Comparison of ENCODE assay signal across 9 cellular contexts in the genomic region with DNA sequence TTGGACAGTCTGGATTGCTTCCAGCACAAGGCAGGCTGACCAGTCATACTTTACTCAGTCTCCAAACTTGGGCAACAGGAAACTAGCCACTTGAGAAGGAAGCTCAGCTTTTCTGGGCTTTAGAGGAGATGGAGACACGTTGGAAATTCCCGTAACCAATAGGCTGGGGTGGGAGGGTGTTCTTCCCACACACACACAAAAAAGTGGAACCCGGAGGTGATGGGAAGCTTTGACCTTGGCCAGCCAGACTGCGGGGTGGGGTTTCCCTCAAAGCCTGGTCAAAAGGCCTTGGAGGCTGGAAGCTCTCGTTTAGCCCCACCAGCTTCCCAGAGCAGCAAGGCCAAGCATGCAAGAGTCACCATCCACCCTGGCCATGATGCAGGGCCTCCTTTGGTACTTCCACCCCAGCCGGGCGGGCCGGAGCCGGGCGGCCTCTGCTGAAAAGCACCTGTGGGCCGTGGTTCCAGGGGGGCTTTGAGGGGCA.
DNase-seq lines count a peak whose midpoint lies in the region; ATAC-seq and TF ChIP-seq lines count a peak whose summit lies in the region.
"Had no signal": no experiment of that assay in that cellular context is flagged by ENCODE, and none has a peak within 500 bp of the region (broad histone marks: within the 10 kb centered on the region; RNA-seq: fewer than 3 reads in every experiment).

No MANE protein-coding gene starts in this region.

- H4K20me1 ChIP-seq in mammary epithelial cell (ENCODE audit: insufficient read depth, low read length), result no peaks in the 10 kb centered on the region

- intact Hi-C loops in mammary epithelial cell (cut with micrococcal nuclease), result no loop called here

- TF ChIP-seq CTCF in mammary epithelial cell (conservative IDR thresholded peaks at IDR 0.05 in 1 of 2, IDR thresholded peaks at IDR 0.05 in 1 of 2; ENCODE audit: extremely low read depth in 1 of 2, insufficient read depth in 1 of 2, low read depth in 1 of 2, low read length in 2 of 2) (no peak), right atrium auricular region (IDR thresholded peaks at IDR 0.05) (no peak)

- BruUV-seq in mammary epithelial cell (replicated peaks; lab: Mats Ljungman, UMichigan), result no TSS peak

- H3K27me3 ChIP-seq in mammary epithelial cell (ENCODE audit: insufficient read depth, low read length) (no peaks in the 10 kb centered on the region), right atrium auricular region (no peaks in the 10 kb centered on the region), skeletal muscle tissue (ENCODE audit: control insufficient read depth in 3 of 3, insufficient read depth in 3 of 3, low read length in 3 of 3) (no peaks in the 10 kb centered on the region)

- CTCF ChIA-PET in mammary epithelial cell (lab: Charles Lee; ENCODE audit: low non-redundant PET), result no interaction called here

- H3K4me1 ChIP-seq in mammary epithelial cell (ENCODE audit: insufficient read depth, low read length), result no peaks in the 10 kb centered on the region
- H3K4me1 ChIP-seq in right atrium auricular region, result peaks cover 0 to 25% of the 10 kb centered on the region in 2 donors
- H3K4me1 ChIP-seq in skeletal muscle tissue (ENCODE audit: control insufficient read depth in 3 of 3, insufficient read depth in 3 of 3, low read length in 3 of 3), result peaks cover 9 to 18% (median 16%) of the 10 kb centered on the region in 3 donors

- H3K4me3 ChIP-seq in mammary epithelial cell (replicated peaks in 1 of 3; ENCODE audit: insufficient read depth in 1 of 3, low read depth in 2 of 3, low read length in 3 of 3), result no peak overlapping the region
- no peak overlapping the region for H3K4me3 ChIP-seq in right atrium auricular region
- no peak overlapping the region for H3K4me3 ChIP-seq in skeletal muscle tissue (ENCODE audit: low read length in 3 of 3)

- no peaks in the 10 kb centered on the region for H3K9me3 ChIP-seq in mammary epithelial cell (replicated peaks; ENCODE audit: insufficient read depth, low read length)
- no peaks in the 10 kb centered on the region for H3K9me3 ChIP-seq in right atrium auricular region
- H3K9me3 ChIP-seq in skeletal muscle tissue (ENCODE audit: control insufficient read depth in 3 of 3, low read length in 3 of 3), result no peaks in the 10 kb centered on the region

- H3K36me3 ChIP-seq in mammary epithelial cell (ENCODE audit: insufficient read depth, low read length) (peaks cover 3% of the 10 kb centered on the region), right atrium auricular region (peaks cover 10% of the 10 kb centered on the region), skeletal muscle tissue (ENCODE audit: control insufficient read depth in 3 of 3, insufficient read depth in 3 of 3, low read length in 3 of 3) (no peaks in the 10 kb centered on the region)

- no peaks in the 10 kb centered on the region for H3K79me2 ChIP-seq in mammary epithelial cell (ENCODE audit: insufficient read depth, low read length)

- WGBS in mammary epithelial cell (ENCODE audit: low coverage, missing lambda C conversion rate), result 87% methylated on average over 5 of the region's 11 CpGs

- H3K9ac ChIP-seq in mammary epithelial cell (ENCODE audit: insufficient read depth, low read length) (no peak overlapping the region), skeletal muscle tissue (ENCODE audit: low read depth in 1 of 3, low read length in 3 of 3) (peak overlapping the region in 1 of 3 donors; percentile 8)

- in situ Hi-C loops in mammary epithelial cell (cut with MboI; ENCODE audit: low sequenced_read_pairs in 2 of 2), result no loop called here

- dilution Hi-C loops in mammary epithelial cell (cut with HindIII; ENCODE audit: low sequenced_read_pairs), result no loop called here

- ATAC-seq in GM19023 (IDR thresholded peaks at IDR 0.05; ENCODE audit: unreplicated experiment), result no peak

- H3K27ac ChIP-seq in mammary epithelial cell (ENCODE audit: insufficient read depth, low read depth, low read length), result no peak overlapping the region
- peak overlapping the region; percentile 83 to 89 for H3K27ac ChIP-seq in right atrium auricular region
- H3K27ac ChIP-seq in skeletal muscle tissue (ENCODE audit: low read depth, low read length), result peak overlapping the region; percentile 70
- H3K27ac ChIP-seq: WERI-Rb-1 had no signal

- no peak overlapping the region for H3K4me2 ChIP-seq in mammary epithelial cell (ENCODE audit: insufficient read depth, low read depth, low read length)

- H2AFZ ChIP-seq in mammary epithelial cell (ENCODE audit: low read depth, low read length), result no peak overlapping the region

- DNase-seq in ELR (ENCODE audit: low read depth), result peak; percentile 80
- DNase-seq in mammary epithelial cell, result peak; percentile 53
- no peak for DNase-seq in right atrium auricular region (ENCODE audit: low spot score)
- DNase-seq in NCI-H1048 (lab: John Stamatoyannopoulos, UW), result no peak
- no peak for DNase-seq in mucosa of gallbladder (ENCODE audit: low spot score)
- DNase-seq in T-helper 9 cell, result no peak
- DNase-seq: WERI-Rb-1 had no signal

Comparison
In these comparisons a context has a peak if more than half of its experiments do, and no peak if none do; other contexts are left out.
1. DNase-seq: peak in ELR (single experiment) and mammary epithelial cell (single experiment); none in right atrium auricular region (single experiment), NCI-H1048 (single experiment), mucosa of gallbladder (single experiment) and T-helper 9 cell (single experiment).